ENCODE assay signal across 8 cellular contexts in genomic region chr4:2962099-2962455, GRCh38. TPM values are rescaled to one million over a fixed set of nuclear protein-coding genes. Genes with fewer than 3 reads are reported as not detected.
DNase-seq lines count a peak whose midpoint lies in the region; ATAC-seq, FAIRE-seq and TF ChIP-seq lines count a peak whose summit lies in the region.

No MANE protein-coding gene starts in this region.

- H3K9me3 ChIP-seq in A549 (no peaks in the 10 kb centered on the region), small intestine (ENCODE audit: control insufficient read depth, low read depth) (no peaks in the 10 kb centered on the region)

- H3K36me3 ChIP-seq in small intestine (ENCODE audit: control insufficient read depth in 2 of 2, insufficient read depth in 2 of 2, low read length in 2 of 2) = peaks cover 0 to 3% of the 10 kb centered on the region in 2 donors

- H3K4me2 ChIP-seq in A549 = peak overlapping the region; percentile 88

- CTCF ChIA-PET in A549 (lab: Yijun Ruan, JAX) = interaction anchor here (1.0 to 2.9 kb wide), 3 partner anchors 14 to 23 kb away, joined by 3 to 9 read pairs (median 8); no protein-coding TSS in a partner anchor

- no peaks in the 10 kb centered on the region for H3K27me3 ChIP-seq in small intestine (ENCODE audit: control insufficient read depth in 2 of 2, insufficient read depth in 2 of 2, low read length in 2 of 2)

- H3K4me1 ChIP-seq in A549 = peaks cover 8% of the 10 kb centered on the region; the same call in 1 of the 3 replicates
- H3K4me1 ChIP-seq in small intestine (ENCODE audit: control insufficient read depth in 2 of 2, insufficient read depth in 1 of 2, low read depth in 1 of 2, low read length in 1 of 2) = peaks cover 3 to 8% of the 10 kb centered on the region in 2 donors

- TF ChIP-seq EP300 in A549 (IDR thresholded peaks at IDR 0.05) = no peak

- H3K4me3 ChIP-seq in A549 = peak overlapping the region; percentile 98
- H3K4me3 ChIP-seq in fibroblast of mammary gland (ENCODE audit: control insufficient read depth, low read depth, low read length) = peak overlapping the region; percentile 77
- peak overlapping the region; percentile 55 to 86 for H3K4me3 ChIP-seq in small intestine (ENCODE audit: low read depth in 1 of 2, low read length in 2 of 2)

- H3K27ac ChIP-seq in A549 (peak overlapping the region; percentile 93 to 99), VCaP (peak overlapping the region; percentile 91), small intestine (ENCODE audit: low read depth in 1 of 2, low read length in 1 of 2) (peak overlapping the region in 1 of 2 donors; percentile 49)

- no peak for TF ChIP-seq CTCF in A549 (IDR thresholded peaks at IDR 0.05)
- TF ChIP-seq CTCF in VCaP (conservative IDR thresholded peaks at IDR 0.05) = no peak
- TF ChIP-seq CTCF in fibroblast of mammary gland (conservative IDR thresholded peaks at IDR 0.05; ENCODE audit: control insufficient read depth, insufficient read depth, low read depth, low read length) = no peak

- FAIRE-seq in A549 (lab: Jason Lieb, UNC) (no peak), GM18507 (lab: Jason Lieb, UNC) (peak; percentile 33), small intestine (lab: Jason Lieb, UNC) (no peak)

- 33% methylated on average over 7 of the region's 7 CpGs for WGBS in A549 (ENCODE audit: missing lambda C conversion rate)
- WGBS in small intestine, 3 donors = 4 to 11% (median 6%) methylated on average over 7 of the region's 7 CpGs

- DNase-seq in A549 (ENCODE audit: low read depth in 1 of 2, low spot score in 1 of 2) (no peak), GM18507 (ENCODE audit: extremely low spot score, insufficient read length, low read depth) (no peak), fibroblast of mammary gland (ENCODE audit: low read depth) (no peak), small intestine (peak; percentile 20), NCI-H2107 treated with DMSO at 0.1 percent for 48 hours (lab: John Stamatoyannopoulos, UW; ENCODE audit: unreplicated experiment) (no peak), HuH-7 (ENCODE audit: low spot score) (no peak)

- POLR2A ChIA-PET in A549 (lab: Yijun Ruan, JAX) = no interaction called here

- TF ChIP-seq POLR2A in A549 (IDR thresholded peaks at IDR 0.05; ENCODE audit: low read length) = no peak

- no peak for TF ChIP-seq RAD21 in A549 (conservative IDR thresholded peaks at IDR 0.05 in 1 of 2, IDR thresholded peaks at IDR 0.05 in 1 of 2)

- ATAC-seq in A549 = peak; percentile 16 to 25; a peak in 3 of 6 replicates
- ATAC-seq in GM21528 (IDR thresholded peaks at IDR 0.05; ENCODE audit: low FRiP score, unreplicated experiment) = no peak

TF ChIP-seq in A549, 52 proteins besides CTCF, POLR2A, EP300 and RAD21:
- TF ChIP-seq ESRRA (IDR thresholded peaks at IDR 0.05; ENCODE audit: borderline replicate concordance, low read length) (no peak), RCOR1 (IDR thresholded peaks at IDR 0.05; ENCODE audit: low read depth, low read length) (no peak), TP53 (CRISPR knock-in tag; IDR thresholded peaks at IDR 0.05) (no peak)

RNA-seq across cellular contexts. Expression of gene NOP14, which starts 1.1 kb away (rescaled TPM):
- polyA plus RNA-seq in A549 (2011; rRNA removed) (16.2 and 18.9 TPM in 2 replicates), A549 (2017; fragmentation: RNase III; extraction: RNeasy Plus Mini Kit Qiagen cat#74134 plus additional on column Dnase treatment) (29.3 to 31.1 TPM (median 30.2 TPM) in 3 replicates), small intestine (10 to 100 TPM in 2 of 3 donors, 1 to 10 TPM in 1; 10.0 to 26.3 (median 10.5) TPM)
- polyA plus RNA-seq in A549 (2012; cell fraction: cytosol; rRNA removed) = 10.8 and 12.0 TPM in 2 replicates
- 12.6 and 15.9 TPM in 2 replicates for polyA plus RNA-seq in A549 (2012; cell fraction: nucleus; rRNA removed)
- 11.2 and 15.6 TPM in 2 replicates for polyA minus RNA-seq in A549 (2011; rRNA and poly(A)+ RNA removed)

RNA-seq across cellular contexts. Expression of gene GRK4, which starts 1.3 kb away (rescaled TPM):
- 0.76 and 1.1 TPM in 2 replicates for polyA plus RNA-seq in A549 (2011; rRNA removed)
- polyA plus RNA-seq in A549 (2012; cell fraction: cytosol; rRNA removed) = 0.66 and 0.73 TPM in 2 replicates
- 0.52 and 0.61 TPM in 2 replicates for polyA plus RNA-seq in A549 (2012; cell fraction: nucleus; rRNA removed)
- polyA plus RNA-seq in A549 (2017; fragmentation: RNase III; extraction: RNeasy Plus Mini Kit Qiagen cat#74134 plus additional on column Dnase treatment) = 0.96 to 1.3 TPM (median 1.00 TPM) in 3 replicates
- 0.25 and 0.63 TPM in 2 replicates for polyA minus RNA-seq in A549 (2011; rRNA and poly(A)+ RNA removed)
- 1 to 10 TPM; 1.1 to 3.8 (median 1.8) TPM for polyA plus RNA-seq in small intestine
